ENCODE assay signal across 10 cellular contexts in genomic region chr3:134545818-134546217, GRCh38.
"Had no signal": no experiment of that assay in that cellular context is flagged by ENCODE, and none has a peak within 500 bp of the region (broad histone marks: within the 10 kb centered on the region; RNA-seq: fewer than 3 reads in every experiment).

No MANE protein-coding gene starts in this region.

- DNase-seq: GM23248, GOT3, H7, HFFc6, Karpas-422, KBM-7 had no signal

- H3K9me3 ChIP-seq: HAP-1 had no signal

- H3K4me3 ChIP-seq: GM23248, HAP-1 had no signal

- H3K27me3 Mint-ChIP-seq: IgD-negative memory B cell had no signal

- H3K4me2 ChIP-seq: KMS-11 had no signal

- H3K4me1 ChIP-seq: HAP-1 had no signal

- H3K9me3 Mint-ChIP-seq: HFFc6, IgD-negative memory B cell had no signal

- ATAC-seq: HCT116 had no signal

- H3K9ac ChIP-seq: GM23248, KMS-11 had no signal

- H3K4me1 Mint-ChIP-seq: IgD-negative memory B cell had no signal

- H3K27ac Mint-ChIP-seq: HFFc6, IgD-negative memory B cell had no signal

- H3K27ac ChIP-seq: GM23248, KMS-11 had no signal

- H3K4me3 Mint-ChIP-seq: HFFc6, IgD-negative memory B cell had no signal

- H2AFZ ChIP-seq: GM23248 had no signal
